Comparison of ENCODE assay signal across 1 cellular context in the genomic region with DNA sequence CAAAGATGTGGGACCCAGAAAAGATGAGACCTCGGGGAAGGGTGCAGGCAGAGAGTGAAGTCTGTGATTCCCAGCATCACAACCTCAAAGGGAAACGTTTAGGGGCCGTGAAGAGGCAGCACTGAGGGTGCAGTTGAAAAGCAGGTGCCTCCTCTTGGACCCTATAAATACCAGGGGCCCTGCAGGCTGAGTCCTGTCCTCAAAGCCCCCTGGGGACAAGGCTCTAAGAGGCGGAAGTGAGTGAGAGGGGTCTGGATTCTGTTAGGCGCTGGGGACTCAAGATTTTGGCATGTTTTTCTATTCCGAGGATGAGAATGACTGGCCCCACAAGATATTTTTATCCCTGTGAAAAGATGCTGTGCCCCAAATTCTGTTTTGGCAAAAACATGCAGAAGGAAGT.
TF ChIP-seq lines count a peak whose summit lies in the region.

No MANE protein-coding gene starts in this region.

TF ChIP-seq in GM23338, 12 proteins besides CTCF, POLR2A, EP300 and RAD21 (continued from another document):
- TF ChIP-seq, protein P1, sequence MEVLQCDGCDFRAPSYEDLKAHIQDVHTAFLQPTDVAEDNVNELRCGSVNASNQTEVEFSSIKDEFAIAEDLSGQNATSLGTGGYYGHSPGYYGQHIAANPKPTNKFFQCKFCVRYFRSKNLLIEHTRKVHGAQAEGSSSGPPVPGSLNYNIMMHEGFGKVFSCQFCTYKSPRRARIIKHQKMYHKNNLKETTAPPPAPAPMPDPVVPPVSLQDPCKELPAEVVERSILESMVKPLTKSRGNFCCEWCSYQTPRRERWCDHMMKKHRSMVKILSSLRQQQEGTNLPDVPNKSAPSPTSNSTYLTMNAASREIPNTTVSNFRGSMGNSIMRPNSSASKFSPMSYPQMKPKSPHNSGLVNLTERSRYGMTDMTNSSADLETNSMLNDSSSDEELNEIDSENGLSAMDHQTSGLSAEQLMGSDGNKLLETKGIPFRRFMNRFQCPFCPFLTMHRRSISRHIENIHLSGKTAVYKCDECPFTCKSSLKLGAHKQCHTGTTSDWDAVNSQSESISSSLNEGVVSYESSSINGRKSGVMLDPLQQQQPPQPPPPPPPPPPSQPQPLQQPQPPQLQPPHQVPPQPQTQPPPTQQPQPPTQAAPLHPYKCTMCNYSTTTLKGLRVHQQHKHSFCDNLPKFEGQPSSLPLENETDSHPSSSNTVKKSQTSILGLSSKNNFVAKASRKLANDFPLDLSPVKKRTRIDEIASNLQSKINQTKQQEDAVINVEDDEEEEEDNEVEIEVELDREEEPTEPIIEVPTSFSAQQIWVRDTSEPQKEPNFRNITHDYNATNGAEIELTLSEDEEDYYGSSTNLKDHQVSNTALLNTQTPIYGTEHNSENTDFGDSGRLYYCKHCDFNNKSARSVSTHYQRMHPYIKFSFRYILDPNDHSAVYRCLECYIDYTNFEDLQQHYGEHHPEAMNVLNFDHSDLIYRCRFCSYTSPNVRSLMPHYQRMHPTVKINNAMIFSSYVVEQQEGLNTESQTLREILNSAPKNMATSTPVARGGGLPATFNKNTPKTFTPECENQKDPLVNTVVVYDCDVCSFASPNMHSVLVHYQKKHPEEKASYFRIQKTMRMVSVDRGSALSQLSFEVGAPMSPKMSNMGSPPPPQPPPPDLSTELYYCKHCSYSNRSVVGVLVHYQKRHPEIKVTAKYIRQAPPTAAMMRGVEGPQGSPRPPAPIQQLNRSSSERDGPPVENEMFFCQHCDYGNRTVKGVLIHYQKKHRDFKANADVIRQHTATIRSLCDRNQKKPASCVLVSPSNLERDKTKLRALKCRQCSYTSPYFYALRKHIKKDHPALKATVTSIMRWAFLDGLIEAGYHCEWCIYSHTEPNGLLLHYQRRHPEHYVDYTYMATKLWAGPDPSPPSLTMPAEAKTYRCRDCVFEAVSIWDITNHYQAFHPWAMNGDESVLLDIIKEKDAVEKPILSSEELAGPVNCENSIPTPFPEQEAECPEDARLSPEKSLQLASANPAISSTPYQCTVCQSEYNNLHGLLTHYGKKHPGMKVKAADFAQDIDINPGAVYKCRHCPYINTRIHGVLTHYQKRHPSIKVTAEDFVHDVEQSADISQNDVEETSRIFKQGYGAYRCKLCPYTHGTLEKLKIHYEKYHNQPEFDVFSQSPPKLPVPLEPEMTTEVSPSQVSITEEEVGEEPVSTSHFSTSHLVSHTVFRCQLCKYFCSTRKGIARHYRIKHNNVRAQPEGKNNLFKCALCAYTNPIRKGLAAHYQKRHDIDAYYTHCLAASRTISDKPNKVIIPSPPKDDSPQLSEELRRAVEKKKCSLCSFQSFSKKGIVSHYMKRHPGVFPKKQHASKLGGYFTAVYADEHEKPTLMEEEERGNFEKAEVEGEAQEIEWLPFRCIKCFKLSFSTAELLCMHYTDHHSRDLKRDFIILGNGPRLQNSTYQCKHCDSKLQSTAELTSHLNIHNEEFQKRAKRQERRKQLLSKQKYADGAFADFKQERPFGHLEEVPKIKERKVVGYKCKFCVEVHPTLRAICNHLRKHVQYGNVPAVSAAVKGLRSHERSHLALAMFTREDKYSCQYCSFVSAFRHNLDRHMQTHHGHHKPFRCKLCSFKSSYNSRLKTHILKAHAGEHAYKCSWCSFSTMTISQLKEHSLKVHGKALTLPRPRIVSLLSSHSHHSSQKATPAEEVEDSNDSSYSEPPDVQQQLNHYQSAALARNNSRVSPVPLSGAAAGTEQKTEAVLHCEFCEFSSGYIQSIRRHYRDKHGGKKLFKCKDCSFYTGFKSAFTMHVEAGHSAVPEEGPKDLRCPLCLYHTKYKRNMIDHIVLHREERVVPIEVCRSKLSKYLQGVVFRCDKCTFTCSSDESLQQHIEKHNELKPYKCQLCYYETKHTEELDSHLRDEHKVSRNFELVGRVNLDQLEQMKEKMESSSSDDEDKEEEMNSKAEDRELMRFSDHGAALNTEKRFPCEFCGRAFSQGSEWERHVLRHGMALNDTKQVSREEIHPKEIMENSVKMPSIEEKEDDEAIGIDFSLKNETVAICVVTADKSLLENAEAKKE (CRISPR knock-in tag; IDR thresholded peaks at IDR 0.05), result no peak
- TF ChIP-seq JUNB (IDR thresholded peaks at IDR 0.05; ENCODE audit: unreplicated experiment) (no peak), EZH2 (IDR thresholded peaks at IDR 0.05; ENCODE audit: low read depth, unreplicated experiment) (no peak), NANOG (IDR thresholded peaks at IDR 0.05; ENCODE audit: borderline replicate concordance) (no peak), EZH2phosphoT487 (IDR thresholded peaks at IDR 0.05; ENCODE audit: unreplicated experiment) (no peak), CREB1 (CRISPR knock-in tag; IDR thresholded peaks at IDR 0.05; ENCODE audit: low read depth) (no peak), POLR2AphosphoS5 (IDR thresholded peaks at IDR 0.05; ENCODE audit: low read depth) (no peak), ZNF331 (CRISPR knock-in tag; IDR thresholded peaks at IDR 0.05; ENCODE audit: low read depth) (no peak), STAT1 (IDR thresholded peaks at IDR 0.05; ENCODE audit: unreplicated experiment) (no peak)
- TF ChIP-seq, protein P2, sequence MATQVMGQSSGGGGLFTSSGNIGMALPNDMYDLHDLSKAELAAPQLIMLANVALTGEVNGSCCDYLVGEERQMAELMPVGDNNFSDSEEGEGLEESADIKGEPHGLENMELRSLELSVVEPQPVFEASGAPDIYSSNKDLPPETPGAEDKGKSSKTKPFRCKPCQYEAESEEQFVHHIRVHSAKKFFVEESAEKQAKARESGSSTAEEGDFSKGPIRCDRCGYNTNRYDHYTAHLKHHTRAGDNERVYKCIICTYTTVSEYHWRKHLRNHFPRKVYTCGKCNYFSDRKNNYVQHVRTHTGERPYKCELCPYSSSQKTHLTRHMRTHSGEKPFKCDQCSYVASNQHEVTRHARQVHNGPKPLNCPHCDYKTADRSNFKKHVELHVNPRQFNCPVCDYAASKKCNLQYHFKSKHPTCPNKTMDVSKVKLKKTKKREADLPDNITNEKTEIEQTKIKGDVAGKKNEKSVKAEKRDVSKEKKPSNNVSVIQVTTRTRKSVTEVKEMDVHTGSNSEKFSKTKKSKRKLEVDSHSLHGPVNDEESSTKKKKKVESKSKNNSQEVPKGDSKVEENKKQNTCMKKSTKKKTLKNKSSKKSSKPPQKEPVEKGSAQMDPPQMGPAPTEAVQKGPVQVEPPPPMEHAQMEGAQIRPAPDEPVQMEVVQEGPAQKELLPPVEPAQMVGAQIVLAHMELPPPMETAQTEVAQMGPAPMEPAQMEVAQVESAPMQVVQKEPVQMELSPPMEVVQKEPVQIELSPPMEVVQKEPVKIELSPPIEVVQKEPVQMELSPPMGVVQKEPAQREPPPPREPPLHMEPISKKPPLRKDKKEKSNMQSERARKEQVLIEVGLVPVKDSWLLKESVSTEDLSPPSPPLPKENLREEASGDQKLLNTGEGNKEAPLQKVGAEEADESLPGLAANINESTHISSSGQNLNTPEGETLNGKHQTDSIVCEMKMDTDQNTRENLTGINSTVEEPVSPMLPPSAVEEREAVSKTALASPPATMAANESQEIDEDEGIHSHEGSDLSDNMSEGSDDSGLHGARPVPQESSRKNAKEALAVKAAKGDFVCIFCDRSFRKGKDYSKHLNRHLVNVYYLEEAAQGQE (IDR thresholded peaks at IDR 0.05; ENCODE audit: unreplicated experiment), result no peak
